ENCODE assay signal across 8 cellular contexts in the genomic region with DNA sequence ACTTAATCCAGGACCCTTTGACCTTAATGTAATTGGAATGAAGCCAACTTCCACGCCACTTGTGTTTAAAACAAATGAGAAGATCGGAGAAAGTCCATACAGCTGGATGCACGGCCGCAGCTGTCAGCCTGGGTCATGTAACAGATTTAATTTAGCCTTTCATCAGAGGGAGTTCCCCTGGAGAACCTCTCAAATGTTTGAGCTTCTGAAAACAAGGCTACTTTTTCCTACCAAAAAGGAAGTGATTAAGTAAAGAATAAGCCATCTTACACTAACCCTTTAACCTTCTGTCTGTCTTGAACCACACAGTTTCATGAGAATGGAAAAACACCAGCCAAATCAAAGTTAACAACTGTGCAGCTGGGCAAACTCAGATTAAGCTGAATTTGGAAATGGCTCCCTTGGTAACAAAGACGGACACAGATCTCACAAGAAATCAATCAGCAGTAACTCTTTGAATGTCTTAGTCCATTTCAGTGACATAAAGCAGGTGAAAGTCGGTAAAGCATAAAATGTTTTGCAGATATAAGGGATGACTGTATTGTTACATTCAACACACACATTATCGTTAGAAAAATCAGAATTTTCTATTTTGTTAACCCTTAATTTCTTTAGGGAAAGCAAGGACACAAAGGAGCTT.
DNase-seq lines count a peak whose midpoint lies in the region; ATAC-seq and TF ChIP-seq lines count a peak whose summit lies in the region.

No MANE protein-coding gene starts in this region.

- H3K27ac Mint-ChIP-seq in osteocyte (ENCODE audit: unreplicated experiment), result peak overlapping the region; percentile 85

- no peak overlapping the region for H2AFZ ChIP-seq in smooth muscle cell (ENCODE audit: low read depth)

- no peak overlapping the region for H3K4me2 ChIP-seq in smooth muscle cell

- H3K4me1 ChIP-seq in right atrium auricular region, result peaks cover 0 to 9% of the 10 kb centered on the region in 2 donors
- H3K4me1 ChIP-seq in adipocyte (ENCODE audit: control insufficient read depth, insufficient read depth, low read length), result peaks cover 23% of the 10 kb centered on the region
- peaks cover 28% of the 10 kb centered on the region for H3K4me1 ChIP-seq in smooth muscle cell (ENCODE audit: low read depth)

- H4K20me1 ChIP-seq in smooth muscle cell (ENCODE audit: low read depth), result no peaks in the 10 kb centered on the region

- H3K36me3 ChIP-seq in right atrium auricular region (no peaks in the 10 kb centered on the region), adipocyte (ENCODE audit: control insufficient read depth, insufficient read depth, low read length, severe bottlenecking) (no peaks in the 10 kb centered on the region), smooth muscle cell (ENCODE audit: low read depth) (no peaks in the 10 kb centered on the region)

- no peaks in the 10 kb centered on the region for H3F3A ChIP-seq in smooth muscle cell (ENCODE audit: low read depth)

- no peaks in the 10 kb centered on the region for H3K27me3 Mint-ChIP-seq in osteocyte (ENCODE audit: unreplicated experiment)

- no peak overlapping the region for H3K9ac ChIP-seq in adipocyte (ENCODE audit: low read length)
- no peak overlapping the region for H3K9ac ChIP-seq in smooth muscle cell (ENCODE audit: low read depth)

- intact Hi-C loops in Right ventricle myocardium superior (cut with DNase I), result no loop called here

- H3K9me3 ChIP-seq in right atrium auricular region (no peaks in the 10 kb centered on the region), adipocyte (ENCODE audit: control insufficient read depth, low read length) (no peaks in the 10 kb centered on the region), smooth muscle cell (replicated peaks; ENCODE audit: low read depth) (no peaks in the 10 kb centered on the region)

- TF ChIP-seq CTCF in right atrium auricular region (IDR thresholded peaks at IDR 0.05) (no peak), osteocyte (IDR thresholded peaks at IDR 0.05) (no peak), smooth muscle cell (IDR thresholded peaks at IDR 0.05; ENCODE audit: borderline replicate concordance, insufficient read depth, poor library complexity, severe bottlenecking) (no peak)

- no peaks in the 10 kb centered on the region for H3K79me2 ChIP-seq in smooth muscle cell (ENCODE audit: low read depth)

- H3K27ac ChIP-seq in right atrium auricular region (no peak overlapping the region), smooth muscle cell (ENCODE audit: low read depth) (no peak overlapping the region)

- H3K4me1 Mint-ChIP-seq in osteocyte (ENCODE audit: unreplicated experiment), result peaks cover 48% of the 10 kb centered on the region

- DNase-seq in Right ventricle myocardium superior, result no peak
- DNase-seq in right atrium auricular region (ENCODE audit: low spot score), result no peak
- DNase-seq in adipocyte (ENCODE audit: low read depth), result peak; percentile 51
- no peak for DNase-seq in osteocyte (ENCODE audit: extremely low spot score, unreplicated experiment)
- DNase-seq in smooth muscle cell (lab: John Stamatoyannopoulos, UW; ENCODE audit: unreplicated experiment), result no peak
- no peak for DNase-seq in NCI-H1436 (lab: John Stamatoyannopoulos, UW)

- H3K4me3 ChIP-seq in right atrium auricular region (no peak overlapping the region), adipocyte (ENCODE audit: low read length) (peak overlapping the region; percentile 16), smooth muscle cell (no peak overlapping the region)

- H3K36me3 Mint-ChIP-seq in osteocyte (ENCODE audit: unreplicated experiment), result no peaks in the 10 kb centered on the region

- H3K4me3 Mint-ChIP-seq in osteocyte (ENCODE audit: unreplicated experiment), result peak overlapping the region; percentile 48

- WGBS in smooth muscle cell (ENCODE audit: low lambda C conversion rate), result 74% methylated on average over 7 of the region's 7 CpGs

- ATAC-seq in Right ventricle myocardium superior (ENCODE audit: poor library complexity) (peak; percentile 39), HG03460 (IDR thresholded peaks at IDR 0.05; ENCODE audit: unreplicated experiment) (peak; percentile 49), GM19328 (IDR thresholded peaks at IDR 0.05; ENCODE audit: unreplicated experiment) (no peak)

- H3K9me3 Mint-ChIP-seq in osteocyte (ENCODE audit: unreplicated experiment), result no peaks in the 10 kb centered on the region

- H3K27me3 ChIP-seq in right atrium auricular region, result no peaks in the 10 kb centered on the region
- H3K27me3 ChIP-seq in adipocyte (replicated peaks; ENCODE audit: control insufficient read depth, insufficient read depth, low read length), result no peaks in the 10 kb centered on the region
- H3K27me3 ChIP-seq in smooth muscle cell (ENCODE audit: low read depth), result no peaks in the 10 kb centered on the region
